ENCODE assay signal across 19 cellular contexts in genomic region chr12:42679402-42679801, GRCh38.
A peak's percentile ranks its signal among the peaks of the same experiment; 100 is the strongest.
DNase-seq lines count a peak whose midpoint lies in the region; ATAC-seq and TF ChIP-seq lines count a peak whose summit lies in the region.
"Had no signal": no experiment of that assay in that cellular context is flagged by ENCODE, and none has a peak within 500 bp of the region (broad histone marks: within the 10 kb centered on the region; RNA-seq: fewer than 3 reads in every experiment).

No MANE protein-coding gene starts in this region.

- POLR2A ChIA-PET in PC-3 (lab: Charles Lee; ENCODE audit: unreplicated experiment): no interaction called here

- TF ChIP-seq CTCF in PC-3 (conservative IDR thresholded peaks at IDR 0.05; ENCODE audit: low read depth, low read length) (no peak), foreskin fibroblast (IDR thresholded peaks at IDR 0.05; ENCODE audit: low read depth, low read length) (no peak), retinal pigment epithelial cell (conservative IDR thresholded peaks at IDR 0.05; ENCODE audit: low read depth, low read length) (no peak), CD14-positive monocyte (IDR thresholded peaks at IDR 0.05) (no peak)

- H3K79me2 ChIP-seq in PC-3 (ENCODE audit: low read length): no peaks in the 10 kb centered on the region

- no peaks in the 10 kb centered on the region for H3K36me3 Mint-ChIP-seq in CD14-positive monocyte

- DNase-seq in HCEC 1CT (peak; percentile 69), PC-3 (peak; percentile 27), foreskin fibroblast (peak; percentile 13 to 64), retinal pigment epithelial cell (ENCODE audit: low read depth) (peak; percentile 42), CD14-positive monocyte (ENCODE audit: low spot score) (no peak)
- DNase-seq: activated CD4-positive, alpha-beta T cell treated with anti-CD3 and anti-CD28 coated beads, Interleukin-2, amount 50 U/mL, for 1 hour; activated CD8-positive, alpha-beta memory T cell treated with anti-CD3 and anti-CD28 coated beads, Interleukin-2, amount 50 U/mL, for 48 hours; activated gamma-delta T cell; Caco-2; Karpas-422; left ventricle myocardium inferior; NCI-H1436; NK-92 treated with Interleukin-12 subunit alpha and Interleukin-12 subunit beta, amount 100 ng/mL, for 24 hours; stimulated activated CD8-positive, alpha-beta memory T cell treated with anti-CD3 and anti-CD28 coated beads, Interleukin-4, amount 100 ng/mL, for 48 hours had no signal

- H3K4me1 Mint-ChIP-seq in CD14-positive monocyte: no peaks in the 10 kb centered on the region
- H3K4me1 Mint-ChIP-seq: B cell had no signal

- H3K9me2 ChIP-seq in PC-3 (replicated peaks; ENCODE audit: low read length): no peaks in the 10 kb centered on the region

- no peak overlapping the region for H3K27ac Mint-ChIP-seq in CD14-positive monocyte
- H3K27ac Mint-ChIP-seq: B cell had no signal

- H3K4me2 ChIP-seq in PC-3 (ENCODE audit: low read length): 0 out of 2 replicates have a peak overlapping the region, but pooled peaks have one; percentile 7

- 0 out of 2 replicates have a peak overlapping the region, but pooled peaks have one; percentile 26 for H2AFZ ChIP-seq in PC-3 (ENCODE audit: low read length)

- no peak overlapping the region for H3K9ac ChIP-seq in PC-3 (ENCODE audit: low read length)

- no TSS peak for BruUV-seq in PC-3 (replicated peaks; lab: Mats Ljungman, UMichigan)

- H3K36me3 ChIP-seq in PC-3 (ENCODE audit: low read depth, low read length): no peaks in the 10 kb centered on the region
- H3K36me3 ChIP-seq: HAP-1, left ventricle myocardium inferior had no signal

- peaks cover 5 to 15% (median 7%) of the 10 kb centered on the region in 7 donors for H3K9me3 Mint-ChIP-seq in CD14-positive monocyte

- no peaks in the 10 kb centered on the region for H3K27me3 ChIP-seq in PC-3 (ENCODE audit: low read length)

- CTCF ChIA-PET in PC-3 (lab: Charles Lee): no interaction called here

- H3F3A ChIP-seq in PC-3 (ENCODE audit: low read length, unreplicated experiment): no peaks in the 10 kb centered on the region

- H3K4me3 ChIP-seq in PC-3 (ENCODE audit: low read length) (no peak overlapping the region), foreskin fibroblast (ENCODE audit: low read depth in 1 of 2, low read length in 2 of 2) (no peak overlapping the region), retinal pigment epithelial cell (ENCODE audit: low read length) (no peak overlapping the region)
- H3K4me3 ChIP-seq: HAP-1, left ventricle myocardium inferior, skin epidermis had no signal

- intact Hi-C loops in PC-3 (cut with micrococcal nuclease): no loop called here
- intact Hi-C loops in CD14-positive monocyte (cut with micrococcal nuclease): loop anchor here in 1 of 2 donors (10.0 kb wide), 1 partner anchor 775 kb away; no protein-coding TSS in a partner anchor

- ATAC-seq in PC-3: peak; percentile 11; the same call in 1 of the 2 replicates
- ATAC-seq in HG03139 (IDR thresholded peaks at IDR 0.05; ENCODE audit: unreplicated experiment): no peak
- no peak for ATAC-seq in HG02884 (IDR thresholded peaks at IDR 0.05; ENCODE audit: unreplicated experiment)

- H3K4me1 ChIP-seq in PC-3 (ENCODE audit: insufficient read depth, low read length): peaks cover 23% of the 10 kb centered on the region
- H3K4me1 ChIP-seq: Caco-2 had no signal

- H3K4me3 Mint-ChIP-seq in CD14-positive monocyte: no peak overlapping the region
- H3K4me3 Mint-ChIP-seq: B cell had no signal

- H4K20me1 ChIP-seq in PC-3 (ENCODE audit: low read length): no peaks in the 10 kb centered on the region

- no peak overlapping the region for H3K27ac ChIP-seq in PC-3 (ENCODE audit: low read length)
- H3K27ac ChIP-seq: left ventricle myocardium inferior, skin epidermis had no signal

- peaks cover 2 to 3% (median 3%) of the 10 kb centered on the region in 3 donors for H3K27me3 Mint-ChIP-seq in CD14-positive monocyte (ENCODE audit: low read depth in 3 of 3)

- H3K9me3 ChIP-seq in PC-3 (ENCODE audit: low read length): no peaks in the 10 kb centered on the region
- H3K9me3 ChIP-seq: HAP-1, left ventricle myocardium inferior had no signal
